ENCODE assay signal across 18 cellular contexts in genomic region chr13:73403362-73404150, GRCh38.
"Had no signal": no experiment of that assay in that cellular context is flagged by ENCODE, and none has a peak within 500 bp of the region (broad histone marks: within the 10 kb centered on the region; RNA-seq: fewer than 3 reads in every experiment).

No MANE protein-coding gene starts in this region.

- H3K27me3 Mint-ChIP-seq: activated naive CD4-positive, alpha-beta T cell treated with anti-CD3 and anti-CD28 coated beads, Interleukin-2, amount 50 U/mL, for 24 hours; central memory CD8-positive, alpha-beta T cell; stimulated activated memory B cell treated with anti-CD40 and anti-IgM and Interleukin-4, amounts not matched to agents 10 μg/mL and 1 μg/mL and 100 μg/mL, for 72 hours; T-cell had no signal

- H2AFZ ChIP-seq: neural progenitor cell, parathyroid adenoma had no signal

- ATAC-seq: body of pancreas; stimulated activated memory B cell treated with anti-CD40 and anti-IgM and Interleukin-4, amounts not matched to agents 10 μg/mL and 1 μg/mL and 100 μg/mL, for 72 hours; T-cell had no signal

- H3K4me2 ChIP-seq: neural progenitor cell had no signal

- DNase-seq: activated CD4-positive, alpha-beta T cell treated with anti-CD3 and anti-CD28 coated beads, Interleukin-2, amount 50 U/mL, for 48 hours; body of pancreas; effector CD4-positive, alpha-beta T cell; head of caudate nucleus; stimulated activated CD4-positive, alpha-beta T cell treated with anti-CD3 and anti-CD28 coated beads, Interleukin-2, amount 100 ng/mL, for 48 hours; T-cell; T1000; thyroid gland had no signal

- FAIRE-seq: endothelial cell of umbilical vein, frontal cortex had no signal

- H3K36me3 ChIP-seq: neural progenitor cell, thyroid gland had no signal

- H3K4me3 ChIP-seq: body of pancreas, coronary artery, neural progenitor cell, thyroid gland had no signal

- H3K9me3 Mint-ChIP-seq: activated naive CD4-positive, alpha-beta T cell treated with anti-CD3 and anti-CD28 coated beads, Interleukin-2, amount 50 U/mL, for 24 hours; activated T-helper 2 cell treated with anti-CD3 and anti-CD28 coated beads, Interferon-gamma antibody, Interleukin-2, Interleukin-4, amounts not matched to agents 10 μg/mL and 5 μg/mL and 100 μg/mL, durations not matched to agents 14 hours and 24 hours and 36 hours; central memory CD8-positive, alpha-beta T cell; neural progenitor cell; stimulated activated memory B cell treated with anti-CD40 and anti-IgM and Interleukin-4, amounts not matched to agents 10 μg/mL and 1 μg/mL and 100 μg/mL, for 72 hours; T-cell had no signal

- H3K27ac ChIP-seq: body of pancreas, coronary artery, neural progenitor cell, parathyroid adenoma, thyroid gland, VCaP had no signal

- H3K27ac Mint-ChIP-seq: activated naive CD4-positive, alpha-beta T cell treated with anti-CD3 and anti-CD28 coated beads, Interleukin-2, amount 50 U/mL, for 24 hours; activated T-helper 2 cell treated with anti-CD3 and anti-CD28 coated beads, Interferon-gamma antibody, Interleukin-2, Interleukin-4, amounts not matched to agents 10 μg/mL and 5 μg/mL and 100 μg/mL, durations not matched to agents 14 hours and 24 hours and 36 hours; neural progenitor cell; stimulated activated memory B cell treated with anti-CD40 and anti-IgM and Interleukin-4, amounts not matched to agents 10 μg/mL and 1 μg/mL and 100 μg/mL, for 72 hours; T-cell had no signal

- H3K4me3 Mint-ChIP-seq: activated naive CD4-positive, alpha-beta T cell treated with anti-CD3 and anti-CD28 coated beads, Interleukin-2, amount 50 U/mL, for 24 hours; central memory CD8-positive, alpha-beta T cell; neural progenitor cell; stimulated activated memory B cell treated with anti-CD40 and anti-IgM and Interleukin-4, amounts not matched to agents 10 μg/mL and 1 μg/mL and 100 μg/mL, for 72 hours; T-cell had no signal

- H3K79me2 ChIP-seq: parathyroid adenoma had no signal

- H3K9ac ChIP-seq: neural progenitor cell, parathyroid adenoma had no signal

- H3K4me1 ChIP-seq: neural progenitor cell, parathyroid adenoma had no signal

- H3K27me3 ChIP-seq: body of pancreas, neural progenitor cell, thyroid gland had no signal

- H3K36me3 Mint-ChIP-seq: activated naive CD4-positive, alpha-beta T cell treated with anti-CD3 and anti-CD28 coated beads, Interleukin-2, amount 50 U/mL, for 24 hours; neural progenitor cell; stimulated activated memory B cell treated with anti-CD40 and anti-IgM and Interleukin-4, amounts not matched to agents 10 μg/mL and 1 μg/mL and 100 μg/mL, for 72 hours; T-cell had no signal

- H3K4me1 Mint-ChIP-seq: activated naive CD4-positive, alpha-beta T cell treated with anti-CD3 and anti-CD28 coated beads, Interleukin-2, amount 50 U/mL, for 24 hours; central memory CD8-positive, alpha-beta T cell; neural progenitor cell; stimulated activated memory B cell treated with anti-CD40 and anti-IgM and Interleukin-4, amounts not matched to agents 10 μg/mL and 1 μg/mL and 100 μg/mL, for 72 hours; T-cell had no signal

- H3K9me3 ChIP-seq: body of pancreas, thyroid gland had no signal
